1 cellular context compared by ENCODE assay signal in the genomic region with DNA sequence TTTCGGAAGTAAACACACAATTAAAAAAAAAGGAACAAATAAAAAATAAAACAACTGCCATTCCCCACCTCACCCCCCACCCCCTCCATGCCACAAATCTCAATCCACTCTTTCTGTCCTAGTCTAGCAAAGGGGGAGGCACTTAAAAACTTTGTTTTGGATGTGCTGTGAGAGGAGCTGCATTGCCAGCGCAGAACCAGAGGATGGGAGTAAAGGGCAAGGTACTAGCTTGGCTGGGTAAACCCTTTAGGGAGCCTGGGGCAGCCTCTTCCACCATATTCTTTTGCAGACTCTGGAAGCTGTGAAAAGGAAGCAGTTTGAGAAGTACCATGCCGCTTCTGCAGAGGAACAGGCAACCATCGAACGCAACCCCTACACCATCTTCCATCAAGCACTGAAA.
TF ChIP-seq lines count a peak whose summit lies in the region.

No MANE protein-coding gene starts in this region.

TF ChIP-seq in K562, 482 proteins besides CTCF, POLR2A, EP300 and RAD21:
- TF ChIP-seq, protein P1, sequence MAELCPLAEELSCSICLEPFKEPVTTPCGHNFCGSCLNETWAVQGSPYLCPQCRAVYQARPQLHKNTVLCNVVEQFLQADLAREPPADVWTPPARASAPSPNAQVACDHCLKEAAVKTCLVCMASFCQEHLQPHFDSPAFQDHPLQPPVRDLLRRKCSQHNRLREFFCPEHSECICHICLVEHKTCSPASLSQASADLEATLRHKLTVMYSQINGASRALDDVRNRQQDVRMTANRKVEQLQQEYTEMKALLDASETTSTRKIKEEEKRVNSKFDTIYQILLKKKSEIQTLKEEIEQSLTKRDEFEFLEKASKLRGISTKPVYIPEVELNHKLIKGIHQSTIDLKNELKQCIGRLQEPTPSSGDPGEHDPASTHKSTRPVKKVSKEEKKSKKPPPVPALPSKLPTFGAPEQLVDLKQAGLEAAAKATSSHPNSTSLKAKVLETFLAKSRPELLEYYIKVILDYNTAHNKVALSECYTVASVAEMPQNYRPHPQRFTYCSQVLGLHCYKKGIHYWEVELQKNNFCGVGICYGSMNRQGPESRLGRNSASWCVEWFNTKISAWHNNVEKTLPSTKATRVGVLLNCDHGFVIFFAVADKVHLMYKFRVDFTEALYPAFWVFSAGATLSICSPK (IDR thresholded peaks at IDR 0.05; ENCODE audit: borderline replicate concordance), result no peak
- TF ChIP-seq, protein P2, sequence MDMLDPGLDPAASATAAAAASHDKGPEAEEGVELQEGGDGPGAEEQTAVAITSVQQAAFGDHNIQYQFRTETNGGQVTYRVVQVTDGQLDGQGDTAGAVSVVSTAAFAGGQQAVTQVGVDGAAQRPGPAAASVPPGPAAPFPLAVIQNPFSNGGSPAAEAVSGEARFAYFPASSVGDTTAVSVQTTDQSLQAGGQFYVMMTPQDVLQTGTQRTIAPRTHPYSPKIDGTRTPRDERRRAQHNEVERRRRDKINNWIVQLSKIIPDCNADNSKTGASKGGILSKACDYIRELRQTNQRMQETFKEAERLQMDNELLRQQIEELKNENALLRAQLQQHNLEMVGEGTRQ (CRISPR knock-in tag; IDR thresholded peaks at IDR 0.05), result no peak
- TF ChIP-seq ZNF124 (CRISPR knock-in tag; IDR thresholded peaks at IDR 0.05), result no peak
